ENCODE assay signal across 1 cellular context in the genomic region with DNA sequence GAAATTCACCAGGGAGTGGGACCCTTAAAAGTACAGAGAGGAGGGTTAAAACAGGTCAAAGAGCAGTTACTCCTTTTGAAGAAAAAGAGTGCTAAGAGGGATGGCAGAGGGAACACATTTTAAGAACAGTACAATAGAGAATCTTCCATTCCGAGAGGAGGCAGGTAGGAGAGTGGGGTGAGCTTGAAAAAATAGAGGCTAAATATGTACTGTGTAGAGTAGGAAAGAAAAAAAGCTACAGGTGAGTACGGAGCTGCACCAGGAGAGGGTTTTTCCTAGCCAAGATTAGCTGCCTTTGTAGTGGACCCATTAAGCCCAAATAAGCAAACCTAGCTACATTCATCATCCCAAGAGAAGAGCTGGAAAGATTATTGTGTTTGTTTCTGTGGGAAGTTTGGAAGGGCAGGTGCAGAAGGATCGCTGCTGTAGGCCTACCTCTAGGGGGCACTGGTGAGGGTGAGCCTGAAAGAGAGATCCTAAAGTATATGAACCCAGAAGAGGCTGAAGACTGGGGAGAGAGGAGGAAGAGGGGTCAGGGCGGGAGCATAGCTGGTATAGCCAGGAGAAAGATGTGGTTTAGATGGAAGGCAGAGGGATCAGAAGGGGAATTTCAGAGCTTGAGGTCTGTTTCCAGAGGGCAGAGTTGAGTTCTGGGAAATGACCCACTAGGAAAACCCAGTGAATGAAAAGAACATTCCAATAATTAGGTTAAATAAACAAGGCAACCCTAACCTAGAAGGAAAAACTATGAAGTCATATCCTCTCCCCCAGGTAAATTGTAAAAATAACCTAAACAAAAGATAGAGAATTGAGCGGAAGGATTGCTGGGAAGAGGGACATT.
TF ChIP-seq lines count a peak whose summit lies in the region.

No MANE protein-coding gene starts in this region.

TF ChIP-seq in HCT116, 20 proteins besides CTCF, POLR2A, EP300 and RAD21 (continued from another document):
- TF ChIP-seq TCF7L2 (IDR thresholded peaks at IDR 0.05; ENCODE audit: borderline replicate concordance, extremely low read depth, insufficient read depth, insufficient read length): no peak
- no peak for TF ChIP-seq SP1 (IDR thresholded peaks at IDR 0.05; ENCODE audit: low read depth)
- TF ChIP-seq SRF (IDR thresholded peaks at IDR 0.05; ENCODE audit: low read depth): no peak
